In the genomic region with DNA sequence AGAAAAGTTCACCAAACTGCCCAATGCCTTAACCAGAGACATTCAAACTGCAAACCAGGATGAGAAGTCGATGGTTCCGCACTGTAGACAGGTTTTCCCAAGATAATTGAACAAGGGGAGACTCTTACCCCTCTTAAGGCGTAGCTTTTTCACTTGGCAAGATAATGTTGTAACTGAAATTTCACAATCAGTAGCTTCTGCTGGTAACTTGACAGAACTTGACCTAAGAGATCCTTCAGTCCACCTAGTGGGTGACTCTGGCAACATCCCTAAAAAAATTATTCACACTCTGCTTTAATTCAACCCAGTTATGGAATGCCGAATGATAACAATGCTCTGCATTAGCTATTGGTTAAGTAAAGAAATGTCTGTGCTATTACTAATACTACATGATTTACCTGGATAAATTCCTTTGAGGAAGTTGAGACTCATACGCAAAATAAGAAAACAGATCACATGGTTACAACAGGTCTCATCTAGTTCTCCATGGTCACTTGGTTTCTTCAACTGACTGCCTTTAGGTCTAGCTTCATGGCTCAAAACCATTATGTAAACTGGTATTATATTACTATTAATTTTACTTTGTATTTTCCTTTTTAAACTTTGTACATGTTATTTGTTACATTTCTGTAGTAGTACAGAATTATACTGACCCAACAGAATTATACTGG, we compare ENCODE assay signal across 8 cellular contexts. TPM values are rescaled to one million over a fixed set of nuclear protein-coding genes. Genes with fewer than 3 reads are reported as not detected.
A peak's percentile ranks its signal among the peaks of the same experiment; 100 is the strongest.
DNase-seq lines count a peak whose midpoint lies in the region; ATAC-seq and TF ChIP-seq lines count a peak whose summit lies in the region.

No MANE protein-coding gene starts in this region.

- H3K27me3 ChIP-seq in GM06990 (replicated peaks; ENCODE audit: control insufficient read depth, insufficient read depth, low read length) (no peaks in the 10 kb centered on the region), body of pancreas (no peaks in the 10 kb centered on the region), left lung (no peaks in the 10 kb centered on the region)

- DNase-seq in GM06990 (ENCODE audit: extremely low read depth, insufficient read length) (no peak), body of pancreas (peak in 1 of 4 donors; percentile 17), left lung (no peak), COR-L47 (lab: John Stamatoyannopoulos, UW) (no peak), NK-92 (lab: John Stamatoyannopoulos, UW; ENCODE audit: unreplicated experiment) (no peak)

- intact Hi-C loops in body of pancreas (cut with DNase I) = no loop called here
- intact Hi-C loops in left lung (cut with DNase I) = no loop called here

- H3K9me3 ChIP-seq in body of pancreas (no peaks in the 10 kb centered on the region), left lung (no peaks in the 10 kb centered on the region)

- H3K36me3 ChIP-seq in GM06990 (ENCODE audit: control insufficient read depth, insufficient read depth, low read length) (no peaks in the 10 kb centered on the region), body of pancreas (replicated peaks in 1 of 2; ENCODE audit: insufficient read depth in 1 of 2, low read depth in 2 of 2) (no peaks in the 10 kb centered on the region), left lung (no peaks in the 10 kb centered on the region)

- H3K4me3 ChIP-seq in GM06990 (replicated peaks; ENCODE audit: low read depth, low read length) (no peak overlapping the region), body of pancreas (no peak overlapping the region), left lung (no peak overlapping the region)

- 49% methylated on average over 5 of the region's 5 CpGs for WGBS in body of pancreas, 2 donors

- peaks cover 28% of the 10 kb centered on the region for H3K4me1 ChIP-seq in body of pancreas
- H3K4me1 ChIP-seq in left lung = peaks cover 16 to 82% of the 10 kb centered on the region in 2 donors

- TF ChIP-seq POLR2A in body of pancreas (IDR thresholded peaks at IDR 0.05) = no peak

- peak; percentile 55 for ATAC-seq in body of pancreas
- ATAC-seq in left lung = peak; percentile 88
- ATAC-seq in HG03521 (IDR thresholded peaks at IDR 0.05; ENCODE audit: unreplicated experiment) = no peak
- ATAC-seq in HG03025 (IDR thresholded peaks at IDR 0.05; ENCODE audit: low FRiP score, unreplicated experiment) = no peak

- no peak overlapping the region for H3K27ac ChIP-seq in body of pancreas
- peak overlapping the region in 1 of 2 donors; percentile 64 for H3K27ac ChIP-seq in left lung

- peak; percentile 36 for TF ChIP-seq CTCF in GM06990 (IDR thresholded peaks at IDR 0.05; ENCODE audit: insufficient read depth, low read length, poor library complexity, severe bottlenecking)
- peak; percentile 46; the same call in 1 of the 2 replicates for TF ChIP-seq CTCF in LNCAP (IDR thresholded peaks at IDR 0.05)
- TF ChIP-seq CTCF in body of pancreas (IDR thresholded peaks at IDR 0.05) = peak in 6 of 7 experiments; percentile 31 to 57 (median 48)
- peak; percentile 33 to 48 for TF ChIP-seq CTCF in left lung (IDR thresholded peaks at IDR 0.05)

RNA-seq across cellular contexts. Expression of gene ELF2, which starts 9.1 kb away (rescaled TPM):
- total RNA-seq in body of pancreas (10 to 100 TPM; 25.4 to 42.5 TPM), left lung (10 to 100 TPM; 37.3 to 42.6 TPM)

Comparison
In these comparisons a context has a peak if more than half of its experiments do, and no peak if none do; other contexts are left out.
1. ATAC-seq: peak in body of pancreas (single experiment) and left lung (single experiment); none in HG03521 (single experiment) and HG03025 (single experiment).
2. Peak in every context shown above with its lines, with median percentiles within 50 percentile points of each other: CTCF ChIP-seq.